19 cellular contexts compared by ENCODE assay signal in the genomic region with DNA sequence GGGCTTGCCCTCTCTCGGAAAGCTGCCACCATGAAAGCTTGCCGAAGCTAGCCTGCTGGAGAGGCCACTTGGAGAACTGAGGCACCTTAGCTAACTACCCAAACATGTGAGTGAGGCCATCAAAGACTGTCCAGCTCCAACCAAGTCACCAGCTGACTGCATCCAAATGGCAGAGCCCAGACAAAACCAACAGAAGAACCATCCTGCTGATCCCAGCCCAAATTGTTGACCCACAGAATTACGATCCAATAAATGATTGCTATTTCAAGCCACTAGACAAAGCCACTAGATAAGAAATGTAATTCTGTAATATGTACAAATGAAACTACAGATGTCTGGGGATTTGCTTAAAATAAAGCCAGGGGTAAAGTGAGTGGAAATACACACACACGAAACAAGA.
DNase-seq lines count a peak whose midpoint lies in the region; ATAC-seq, FAIRE-seq and TF ChIP-seq lines count a peak whose summit lies in the region.
"Had no signal": no experiment of that assay in that cellular context is flagged by ENCODE, and none has a peak within 500 bp of the region (broad histone marks: within the 10 kb centered on the region; RNA-seq: fewer than 3 reads in every experiment).

No MANE protein-coding gene starts in this region.

- CTCF ChIA-PET in A549 (lab: Yijun Ruan, JAX) (interaction anchor here (1.4 to 5.5 kb wide), 3 partner anchors 224 to 277 kb away, joined by 5 to 90 read pairs (median 53); no protein-coding TSS in a partner anchor), Caco-2 (lab: Charles Lee) (no interaction called here)

- POLR2A ChIA-PET in A549 (lab: Yijun Ruan, JAX), result no interaction called here
- POLR2A ChIA-PET in Caco-2 (lab: Charles Lee), result no interaction called here

- TF ChIP-seq CTCF in A549 (IDR thresholded peaks at IDR 0.05), result no peak
- no peak for TF ChIP-seq CTCF in endodermal cell (conservative IDR thresholded peaks at IDR 0.05)
- TF ChIP-seq CTCF in Caco-2 (IDR thresholded peaks at IDR 0.05; ENCODE audit: insufficient read depth in 1 of 2, low read depth in 1 of 2, low read length in 1 of 2, severe bottlenecking in 1 of 2, unreplicated experiment in 1 of 2), result no peak

- no peaks in the 10 kb centered on the region for H4K20me1 ChIP-seq in BLaER1 treated with 17β-estradiol and CSF1 and Interleukin-3, amounts not matched to agents 10 nM and 100 nM
- H4K20me1 ChIP-seq: BLaER1 had no signal

- no peak for ATAC-seq in A549

- peaks cover 13% of the 10 kb centered on the region for H3K4me1 ChIP-seq in A549
- peaks cover 26 to 43% (median 38%) of the 10 kb centered on the region in 10 experiments for H3K4me1 ChIP-seq in BLaER1 treated with 17β-estradiol and CSF1 and Interleukin-3, amounts not matched to agents 10 nM and 100 nM
- no peaks in the 10 kb centered on the region for H3K4me1 ChIP-seq in endodermal cell (ENCODE audit: control insufficient read depth, insufficient read depth, low read length)
- peaks cover 8% of the 10 kb centered on the region; the same call in 1 of the 2 replicates for H3K4me1 ChIP-seq in Caco-2

- no peak overlapping the region for H3K4me3 Mint-ChIP-seq in endodermal cell
- H3K4me3 Mint-ChIP-seq in Caco-2 (ENCODE audit: unreplicated experiment), result no peak overlapping the region
- H3K4me3 Mint-ChIP-seq: IgD-negative memory B cell had no signal

- H3K9me3 ChIP-seq in A549 (peaks cover 8% of the 10 kb centered on the region; the same call in 1 of the 3 replicates), endodermal cell (ENCODE audit: control insufficient read depth, low read length) (peaks cover 10% of the 10 kb centered on the region), Caco-2 (0 out of 2 replicates have a peak, but pooled peaks cover 2% of the 10 kb centered on the region)
- peaks cover 0 to 14% (median 6%) of the 10 kb centered on the region in 11 experiments; a peak in 14 of 22 replicates for H3K9me3 ChIP-seq in BLaER1 treated with 17β-estradiol and CSF1 and Interleukin-3, amounts not matched to agents 10 nM and 100 nM (replicated peaks in 1 of 11)
- H3K9me3 ChIP-seq: Peyer's patch, SJCRH30 had no signal

- H3K4me1 Mint-ChIP-seq in endodermal cell (no peaks in the 10 kb centered on the region), Caco-2 (ENCODE audit: low read depth, unreplicated experiment) (no peaks in the 10 kb centered on the region)

- intact Hi-C loops in Caco-2 (cut with micrococcal nuclease; ENCODE audit: unreplicated experiment), result no loop called here

- TF ChIP-seq RAD21 in A549 (conservative IDR thresholded peaks at IDR 0.05 in 1 of 2, IDR thresholded peaks at IDR 0.05 in 1 of 2), result no peak

- H3K9me3 Mint-ChIP-seq in endodermal cell (peaks cover 4% of the 10 kb centered on the region), Caco-2 (ENCODE audit: unreplicated experiment) (peaks cover 13% of the 10 kb centered on the region)
- H3K9me3 Mint-ChIP-seq: IgD-negative memory B cell had no signal

- H3K36me3 ChIP-seq in BLaER1 treated with 17β-estradiol and CSF1 and Interleukin-3, amounts not matched to agents 10 nM and 100 nM, result no peaks in the 10 kb centered on the region
- H3K36me3 ChIP-seq in endodermal cell (ENCODE audit: control insufficient read depth, insufficient read depth, low read length), result no peaks in the 10 kb centered on the region
- no peaks in the 10 kb centered on the region for H3K36me3 ChIP-seq in Caco-2 (ENCODE audit: control insufficient read depth, insufficient read depth, low read length)
- H3K36me3 ChIP-seq: BLaER1, Peyer's patch, SJCRH30 had no signal

- 87% methylated on average over 4 of the region's 4 CpGs for whole genome bisulfite sequencing in A549 (ENCODE audit: missing lambda C conversion rate)
- 90 to 96% methylated on average over 1 to 4 of the region's 4 CpGs for WGBS in endodermal cell (ENCODE audit: insufficient coverage in 1 of 2, insufficient read length in 1 of 2), 2 experiments

- no peak overlapping the region for H3K27ac ChIP-seq in A549
- peak overlapping the region in 2 of 11 experiments; percentile 22 to 52; a peak in 3 of 22 replicates for H3K27ac ChIP-seq in BLaER1 treated with 17β-estradiol and CSF1 and Interleukin-3, amounts not matched to agents 10 nM and 100 nM
- no peak overlapping the region for H3K27ac ChIP-seq in endodermal cell (ENCODE audit: low read depth, low read length)
- H3K27ac ChIP-seq: BLaER1, Peyer's patch, SJCRH30 had no signal

- no peak overlapping the region for H3K4me3 ChIP-seq in A549
- H3K4me3 ChIP-seq in BLaER1 treated with 17β-estradiol and CSF1 and Interleukin-3, amounts not matched to agents 10 nM and 100 nM, result no peak overlapping the region
- peak overlapping the region; percentile 35 for H3K4me3 ChIP-seq in endodermal cell (ENCODE audit: low read length)
- no peak overlapping the region for H3K4me3 ChIP-seq in Caco-2 (ENCODE audit: low read depth, low read length)
- H3K4me3 ChIP-seq: BLaER1, Peyer's patch, SJCRH30 had no signal

- no TSS peak for BruUV-seq in Caco-2 (replicated peaks; lab: Mats Ljungman, UMichigan)

- TF ChIP-seq EP300 in A549 (IDR thresholded peaks at IDR 0.05), result no peak

- peak; percentile 18 for FAIRE-seq in A549 (lab: Jason Lieb, UNC)
- FAIRE-seq: D721Med had no signal

- no peak for TF ChIP-seq POLR2A in A549 (IDR thresholded peaks at IDR 0.05; ENCODE audit: low read length)

- DNase-seq in A549 (ENCODE audit: low read depth in 1 of 2, low spot score in 1 of 2) (no peak), endodermal cell (no peak), Caco-2 (no peak), amniotic stem cell (lab: John Stamatoyannopoulos, UW) (no peak), NCI-H1092 treated with DMSO at 0.1 percent for 48 hours (lab: John Stamatoyannopoulos, UW) (no peak)
- peak; percentile 13 for DNase-seq in stimulated activated CD8-positive, alpha-beta memory T cell treated with anti-CD3 and anti-CD28 coated beads, Interleukin-4, amount 100 ng/mL, for 48 hours
- DNase-seq: ACHN, DMS53, GDM1, NCI-H1694, NCI-H2081 treated with DMSO at 0.1 percent for 48 hours, NCI-H2171 treated with DMSO at 0.1 percent for 48 hours, NCI-H526, Peyer's patch, SJCRH30 had no signal

- H3K4me2 ChIP-seq in A549, result no peak overlapping the region
- H3K4me2 ChIP-seq in BLaER1 treated with 17β-estradiol and CSF1 and Interleukin-3, amounts not matched to agents 10 nM and 100 nM, result peak overlapping the region in 6 of 11 experiments; percentile 10 to 97 (median 60); a peak in 11 of 22 replicates
- H3K4me2 ChIP-seq: BLaER1 had no signal

- no peak overlapping the region for H3K9ac ChIP-seq in BLaER1 treated with 17β-estradiol and CSF1 and Interleukin-3, amounts not matched to agents 10 nM and 100 nM
- H3K9ac ChIP-seq in endodermal cell (ENCODE audit: extremely low read depth, low read length, poor library complexity, severe bottlenecking), result no peak overlapping the region
- H3K9ac ChIP-seq: BLaER1 had no signal

- H3K27me3 ChIP-seq in BLaER1 treated with 17β-estradiol and CSF1 and Interleukin-3, amounts not matched to agents 10 nM and 100 nM, result no peaks in the 10 kb centered on the region
- H3K27me3 ChIP-seq in endodermal cell (ENCODE audit: control insufficient read depth, insufficient read depth, low read length, poor library complexity, severe bottlenecking) (peaks cover 28% of the 10 kb centered on the region), Caco-2 (replicated peaks; ENCODE audit: control insufficient read depth, insufficient read depth, low read length) (no peaks in the 10 kb centered on the region)
- H3K27me3 ChIP-seq: BLaER1, Peyer's patch, SJCRH30 had no signal

- peaks cover 15% of the 10 kb centered on the region for H3K27me3 Mint-ChIP-seq in endodermal cell (ENCODE audit: insufficient read depth)
- peaks cover 2% of the 10 kb centered on the region for H3K27me3 Mint-ChIP-seq in Caco-2 (ENCODE audit: insufficient read depth, unreplicated experiment)
- H3K27me3 Mint-ChIP-seq: IgD-negative memory B cell had no signal

- H3K27ac Mint-ChIP-seq in endodermal cell, result no peak overlapping the region
- no peak overlapping the region for H3K27ac Mint-ChIP-seq in Caco-2 (ENCODE audit: unreplicated experiment)

- no peaks in the 10 kb centered on the region for H3K36me3 Mint-ChIP-seq in endodermal cell (ENCODE audit: low read depth)
- H3K36me3 Mint-ChIP-seq in Caco-2 (ENCODE audit: insufficient read depth, unreplicated experiment), result no peaks in the 10 kb centered on the region
- H3K36me3 Mint-ChIP-seq: IgD-negative memory B cell had no signal

TF ChIP-seq in A549, 52 proteins besides CTCF, POLR2A, EP300 and RAD21:
- no peak for TF ChIP-seq SMC3 (IDR thresholded peaks at IDR 0.05)
- no peak for TF ChIP-seq HES2 (IDR thresholded peaks at IDR 0.05)
